In genomic region chr1:20240012-20240411, GRCh38 we compare ENCODE assay signal across 27 cellular contexts. TPM values are rescaled to one million over a fixed set of nuclear protein-coding genes. Genes with fewer than 3 reads are reported as not detected.
A peak's percentile ranks its signal among the peaks of the same experiment; 100 is the strongest.
DNase-seq lines count a peak whose midpoint lies in the region; ATAC-seq, FAIRE-seq and TF ChIP-seq lines count a peak whose summit lies in the region.
"Had no signal": no experiment of that assay in that cellular context is flagged by ENCODE, and none has a peak within 500 bp of the region (broad histone marks: within the 10 kb centered on the region; RNA-seq: fewer than 3 reads in every experiment).

No MANE protein-coding gene starts in this region.

- TF ChIP-seq CTCF in bronchial epithelial cell (IDR thresholded peaks at IDR 0.05; ENCODE audit: insufficient read depth, low read length, severe bottlenecking) (no peak), neural crest cell (conservative IDR thresholded peaks at IDR 0.05) (no peak)

- peak; percentile 80 for ATAC-seq in left colon
- no peak for ATAC-seq in HG03378 (IDR thresholded peaks at IDR 0.05; ENCODE audit: unreplicated experiment)
- ATAC-seq: A549; CD8-positive, alpha-beta T cell; GM12878 had no signal

- peaks cover 28% of the 10 kb centered on the region for H3K4me1 Mint-ChIP-seq in neural crest cell
- H3K4me1 Mint-ChIP-seq in activated CD4-positive, alpha-beta T cell treated with anti-CD3 and anti-CD28 coated beads, Interleukin-2, amount 10 ng/mL, durations not matched to agents 7 days and 5 days: no peaks in the 10 kb centered on the region
- H3K4me1 Mint-ChIP-seq: B cell had no signal

- no peak overlapping the region for H3K4me3 ChIP-seq in bronchial epithelial cell (ENCODE audit: low read depth, low read length)
- H3K4me3 ChIP-seq: A549; BLaER1 treated with 17β-estradiol and CSF1 and Interleukin-3, amounts not matched to agents 10 nM and 100 nM; GM12878 had no signal

- peak; percentile 66 for FAIRE-seq in bronchial epithelial cell (lab: Jason Lieb, UNC)
- FAIRE-seq: A549, D721Med, GM12878, GM12892, GM18507 had no signal

- H3K27me3 ChIP-seq in bronchial epithelial cell (ENCODE audit: control insufficient read depth, insufficient read depth, low read length): peaks cover 2% of the 10 kb centered on the region
- H3K27me3 ChIP-seq: BLaER1 treated with 17β-estradiol and CSF1 and Interleukin-3, amounts not matched to agents 10 nM and 100 nM had no signal

- peaks cover 31% of the 10 kb centered on the region for H3K27me3 Mint-ChIP-seq in neural crest cell (ENCODE audit: low read depth)
- peaks cover 44% of the 10 kb centered on the region for H3K27me3 Mint-ChIP-seq in activated CD4-positive, alpha-beta T cell treated with anti-CD3 and anti-CD28 coated beads, Interleukin-2, amount 10 ng/mL, durations not matched to agents 7 days and 5 days

- POLR2A ChIA-PET in activated CD4-positive, alpha-beta T cell treated with anti-CD3 and anti-CD28 coated beads, Interleukin-2, amount 10 ng/mL, durations not matched to agents 7 days and 5 days (lab: Charles Lee): no interaction called here

- H3K4me3 Mint-ChIP-seq in neural crest cell: no peak overlapping the region
- no peak overlapping the region for H3K4me3 Mint-ChIP-seq in activated CD4-positive, alpha-beta T cell treated with anti-CD3 and anti-CD28 coated beads, Interleukin-2, amount 10 ng/mL, durations not matched to agents 7 days and 5 days
- H3K4me3 Mint-ChIP-seq: B cell; CD4-positive, alpha-beta T cell; CD8-positive, alpha-beta T cell had no signal

- H3K9me3 Mint-ChIP-seq in neural crest cell: no peaks in the 10 kb centered on the region
- no peaks in the 10 kb centered on the region for H3K9me3 Mint-ChIP-seq in activated CD4-positive, alpha-beta T cell treated with anti-CD3 and anti-CD28 coated beads, Interleukin-2, amount 10 ng/mL, durations not matched to agents 7 days and 5 days
- H3K9me3 Mint-ChIP-seq: CD4-positive, alpha-beta T cell; CD8-positive, alpha-beta T cell had no signal

- peak overlapping the region; percentile 32 for H3K27ac Mint-ChIP-seq in neural crest cell (ENCODE audit: unreplicated experiment)
- no peak overlapping the region for H3K27ac Mint-ChIP-seq in activated CD4-positive, alpha-beta T cell treated with anti-CD3 and anti-CD28 coated beads, Interleukin-2, amount 10 ng/mL, durations not matched to agents 7 days and 5 days
- H3K27ac Mint-ChIP-seq: B cell; CD4-positive, alpha-beta T cell; CD8-positive, alpha-beta T cell had no signal

- H3K36me3 Mint-ChIP-seq in neural crest cell (ENCODE audit: low read depth): no peaks in the 10 kb centered on the region
- no peaks in the 10 kb centered on the region for H3K36me3 Mint-ChIP-seq in activated CD4-positive, alpha-beta T cell treated with anti-CD3 and anti-CD28 coated beads, Interleukin-2, amount 10 ng/mL, durations not matched to agents 7 days and 5 days (ENCODE audit: low read depth)
- H3K36me3 Mint-ChIP-seq: CD8-positive, alpha-beta T cell had no signal

- no peaks in the 10 kb centered on the region for H3K36me3 ChIP-seq in bronchial epithelial cell (ENCODE audit: control insufficient read depth, insufficient read depth, low read length)
- H3K36me3 ChIP-seq: BLaER1 treated with 17β-estradiol and CSF1 and Interleukin-3, amounts not matched to agents 10 nM and 100 nM had no signal

- intact Hi-C loops in left colon (cut with DNase I, micrococcal nuclease): no loop called here

- CTCF ChIA-PET in activated CD4-positive, alpha-beta T cell treated with anti-CD3 and anti-CD28 coated beads, Interleukin-2, amount 10 ng/mL, durations not matched to agents 7 days and 5 days (lab: Charles Lee): no interaction called here

- DNase-seq in bronchial epithelial cell (ENCODE audit: low read depth) (no peak), left colon (no peak), neural crest cell (ENCODE audit: low read depth, low spot score) (no peak), NCI-H2107 (lab: John Stamatoyannopoulos, UW) (no peak)
- no peak for DNase-seq in activated CD4-positive, alpha-beta T cell treated with anti-CD3 and anti-CD28 coated beads, Interleukin-2, amount 10 ng/mL, durations not matched to agents 7 days and 5 days
- DNase-seq: AML-193; Caco-2; Calu3; CD4-positive, alpha-beta T cell; CD8-positive, alpha-beta T cell; DMS153; DMS53; DMS79; DND-41; EL; GDM1 had no signal

RNA-seq across cellular contexts. Expression of gene VWA5B1, which starts 50.7 kb away (rescaled TPM):
- total RNA-seq in bronchial epithelial cell (not detected in 2 replicates), left colon (1 to 10 TPM in 1 of 2 donors, under 1 TPM in 1; 0.28 to 1.5 TPM), neural crest cell (0.30 and 0.44 TPM in 2 replicates)
- under 1 TPM in 1 of 2 experiments, not detected in 1; 0.15 TPM for total RNA-seq in activated CD4-positive, alpha-beta T cell treated with anti-CD3 and anti-CD28 coated beads, Interleukin-2, amount 10 ng/mL, durations not matched to agents 7 days and 5 days
- total RNA-seq: A172; B cell; Caco-2; Calu3; CD8-positive, alpha-beta T cell; Daoy; G401 had no signal

RNA-seq across cellular contexts. Expression of gene PLA2G2C, which starts 53.7 kb away (rescaled TPM):
- not detected in 2 replicates for total RNA-seq in bronchial epithelial cell
- total RNA-seq in left colon: under 1 TPM in 1 of 2 donors, not detected in 1; 0.28 TPM
- not detected in 2 replicates for total RNA-seq in neural crest cell
- total RNA-seq in activated CD4-positive, alpha-beta T cell treated with anti-CD3 and anti-CD28 coated beads, Interleukin-2, amount 10 ng/mL, durations not matched to agents 7 days and 5 days: not detected
- total RNA-seq: A172; B cell; Caco-2; Calu3; CD4-positive, alpha-beta T cell; CD8-positive, alpha-beta T cell; Daoy; G401; GM12878 had no signal

RNA-seq across cellular contexts. Expression of gene UBXN10, which starts 54.1 kb away (rescaled TPM):
- total RNA-seq in bronchial epithelial cell (under 0.01 and 0.13 TPM in 2 replicates), left colon (1 to 10 TPM; 4.2 to 4.3 TPM), neural crest cell (1.3 and 1.4 TPM in 2 replicates)
- under 1 TPM; 0.21 to 0.22 TPM for total RNA-seq in activated CD4-positive, alpha-beta T cell treated with anti-CD3 and anti-CD28 coated beads, Interleukin-2, amount 10 ng/mL, durations not matched to agents 7 days and 5 days
- total RNA-seq: A172, GM12878 had no signal
